20 cellular contexts compared by ENCODE assay signal in genomic region chr7:99768471-99768870, GRCh38. TPM values are rescaled to one million over a fixed set of nuclear protein-coding genes. Genes with fewer than 3 reads are reported as not detected.
DNase-seq lines count a peak whose midpoint lies in the region; ATAC-seq and TF ChIP-seq lines count a peak whose summit lies in the region.
"Had no signal": no experiment of that assay in that cellular context is flagged by ENCODE, and none has a peak within 500 bp of the region (broad histone marks: within the 10 kb centered on the region; RNA-seq: fewer than 3 reads in every experiment).

No MANE protein-coding gene starts in this region.

- TF ChIP-seq POLR2A in esophagus muscularis mucosa (IDR thresholded peaks at IDR 0.05; ENCODE audit: low read depth) (no peak), breast epithelium (IDR thresholded peaks at IDR 0.05) (no peak)

- no peaks in the 10 kb centered on the region for H3K9me2 ChIP-seq in GM23248 (ENCODE audit: insufficient read depth)

- H3F3A ChIP-seq in GM23248 (ENCODE audit: insufficient read depth) = peaks cover 4% of the 10 kb centered on the region; the same call in 1 of the 2 replicates

- H3K9me3 ChIP-seq in esophagus muscularis mucosa (peaks cover 0 to 5% (median 0%) of the 10 kb centered on the region in 4 donors), breast epithelium (no peaks in the 10 kb centered on the region), GM23248 (ENCODE audit: low read depth) (no peaks in the 10 kb centered on the region)
- H3K9me3 ChIP-seq: SJCRH30 had no signal

- no peak for TF ChIP-seq EP300 in esophagus muscularis mucosa (IDR thresholded peaks at IDR 0.05)

- no peaks in the 10 kb centered on the region for H4K20me1 ChIP-seq in GM23248 (ENCODE audit: insufficient read depth)

- intact Hi-C loops in esophagus muscularis mucosa (cut with DNase I) (no loop called here), breast epithelium (cut with DNase I; ENCODE audit: low total_unique reads) (loop anchor here (10.0 kb wide), 1 partner anchor 374 kb away; no protein-coding TSS in a partner anchor)

- H3K79me2 ChIP-seq in GM23248 (ENCODE audit: insufficient read depth) = no peaks in the 10 kb centered on the region

- no peak overlapping the region for H3K4me2 ChIP-seq in GM23248 (ENCODE audit: unreplicated experiment)

- H2AFZ ChIP-seq in GM23248 = no peak overlapping the region

- ATAC-seq in GM18520 (IDR thresholded peaks at IDR 0.05; ENCODE audit: unreplicated experiment) (peak; percentile 42), HG03175 (IDR thresholded peaks at IDR 0.05; ENCODE audit: unreplicated experiment) (peak; percentile 69)

- H3K27ac ChIP-seq in esophagus muscularis mucosa (replicated peaks in 1 of 4) (no peak overlapping the region), breast epithelium (no peak overlapping the region), GM23248 (no peak overlapping the region)
- H3K27ac ChIP-seq: SJCRH30 had no signal

- DNase-seq in GM12865 (ENCODE audit: low read depth) = peak; percentile 24
- DNase-seq in esophagus muscularis mucosa (ENCODE audit: extremely low spot score) = peak; percentile 84
- no peak for DNase-seq in breast epithelium (ENCODE audit: low spot score in 2 of 2)
- DNase-seq in stimulated activated CD4-positive, alpha-beta T cell treated with anti-CD3 and anti-CD28 coated beads, Interleukin-2, amount 100 ng/mL, for 48 hours = no peak
- no peak for DNase-seq in SHP77 (lab: John Stamatoyannopoulos, UW)
- no peak for DNase-seq in GM23248
- DNase-seq: CD4-positive, alpha-beta T cell; H9; NCI-H1417; NCI-H1930; NCI-H69; NK-92 treated with Interleukin-12 subunit alpha and Interleukin-12 subunit beta, amount 100 ng/mL, for 24 hours; SJCRH30; T-helper 2 cell had no signal

- TF ChIP-seq CTCF in GM12865 (IDR thresholded peaks at IDR 0.05; ENCODE audit: insufficient read depth, low read depth, low read length, missing control alignments) (no peak), esophagus muscularis mucosa (IDR thresholded peaks at IDR 0.05) (no peak), breast epithelium (IDR thresholded peaks at IDR 0.05) (no peak)

- no peaks in the 10 kb centered on the region for H3K4me1 ChIP-seq in esophagus muscularis mucosa
- no peaks in the 10 kb centered on the region for H3K4me1 ChIP-seq in breast epithelium
- H3K4me1 ChIP-seq in GM23248 (ENCODE audit: insufficient read depth) = peaks cover under 1% of the 10 kb centered on the region
- H3K4me1 ChIP-seq: SJCRH30 had no signal

- in situ Hi-C loops in GM23248 (cut with MboI) = no loop called here

- no peaks in the 10 kb centered on the region for H3K36me3 ChIP-seq in esophagus muscularis mucosa
- no peaks in the 10 kb centered on the region for H3K36me3 ChIP-seq in breast epithelium
- H3K36me3 ChIP-seq in GM23248 (ENCODE audit: low read depth) = no peaks in the 10 kb centered on the region
- H3K36me3 ChIP-seq: SJCRH30 had no signal

- WGBS in esophagus muscularis mucosa = 78% methylated on average over 2 of the region's 2 CpGs
- 27 to 34% methylated on average over 2 of the region's 2 CpGs for WGBS in GM23248 (ENCODE audit: low coverage in 1 of 2, low lambda C conversion rate in 2 of 2, missing lambda C conversion rate in 2 of 2), 2 experiments

- H3K9ac ChIP-seq in GM23248 = no peak overlapping the region

- H3K27me3 ChIP-seq in esophagus muscularis mucosa (peaks cover 0 to 9% (median 0%) of the 10 kb centered on the region in 4 donors), breast epithelium (no peaks in the 10 kb centered on the region), GM23248 (replicated peaks; ENCODE audit: insufficient read depth) (peaks cover 43% of the 10 kb centered on the region)
- H3K27me3 ChIP-seq: SJCRH30 had no signal

- H3K4me3 ChIP-seq in GM12865 (ENCODE audit: low read depth, low read length) (no peak overlapping the region), esophagus muscularis mucosa (no peak overlapping the region), breast epithelium (no peak overlapping the region), GM23248 (no peak overlapping the region)
- H3K4me3 ChIP-seq: SJCRH30 had no signal

RNA-seq across cellular contexts. Expression of gene CYP3A4, which starts 15.5 kb away (rescaled TPM):
- not detected for total RNA-seq in esophagus muscularis mucosa
- total RNA-seq in breast epithelium = under 1 TPM; 0.33 to 0.64 (median 0.59) TPM
- total RNA-seq in GM23248 (2014; rRNA removed; shearing (Covaris generic)) = not detected in 2 replicates
- not detected in 2 replicates for polyA plus RNA-seq in GM23248 (2016; fragmentation: Nextera tagmentation; extraction: Ambion mirVana)
- total RNA-seq: CD4-positive, alpha-beta T cell; H9; LHCN-M2; RPMI7951; SJCRH30 had no signal
- polyA plus RNA-seq: IgD-negative memory B cell had no signal

RNA-seq across cellular contexts. Expression of gene CYP3A7, which starts 33.5 kb away (rescaled TPM):
- under 1 TPM in 2 of 4 donors, not detected in 2; 0.26 to 0.34 TPM for total RNA-seq in esophagus muscularis mucosa
- 1 to 10 TPM in 2 of 3 donors, not detected in 1; 1.5 to 2.3 TPM for total RNA-seq in breast epithelium
- not detected in 2 replicates for total RNA-seq in GM23248 (2014; rRNA removed; shearing (Covaris generic))
- not detected in 2 replicates for polyA plus RNA-seq in GM23248 (2016; fragmentation: Nextera tagmentation; extraction: Ambion mirVana)
- total RNA-seq: CD4-positive, alpha-beta T cell; H9; LHCN-M2; RPMI7951 had no signal
- polyA plus RNA-seq: IgD-negative memory B cell had no signal

RNA-seq across cellular contexts. Expression of gene CYP3A43, which starts 59.3 kb away (rescaled TPM):
- not detected for total RNA-seq in esophagus muscularis mucosa
- not detected for total RNA-seq in breast epithelium
- total RNA-seq in GM23248 (2014; rRNA removed; shearing (Covaris generic)) = not detected in 2 replicates
- polyA plus RNA-seq in GM23248 (2016; fragmentation: Nextera tagmentation; extraction: Ambion mirVana) = not detected in 2 replicates
- total RNA-seq: CD4-positive, alpha-beta T cell; H9; HT1080; LHCN-M2; RPMI7951; SJCRH30 had no signal
- polyA plus RNA-seq: IgD-negative memory B cell had no signal

Comparison
In these comparisons a context has a peak if more than half of its experiments do, and no peak if none do; other contexts are left out.
1. DNase-seq: peak in GM12865 (single experiment) and esophagus muscularis mucosa (single experiment); none in breast epithelium (0 of 2), stimulated activated CD4-positive, alpha-beta T cell treated with anti-CD3 and anti-CD28 coated beads, Interleukin-2, amount 100 ng/mL, for 48 hours (0 of 2), SHP77 (0 of 2) and GM23248 (single experiment).